ENCODE assay signal across 35 cellular contexts in the genomic region with DNA sequence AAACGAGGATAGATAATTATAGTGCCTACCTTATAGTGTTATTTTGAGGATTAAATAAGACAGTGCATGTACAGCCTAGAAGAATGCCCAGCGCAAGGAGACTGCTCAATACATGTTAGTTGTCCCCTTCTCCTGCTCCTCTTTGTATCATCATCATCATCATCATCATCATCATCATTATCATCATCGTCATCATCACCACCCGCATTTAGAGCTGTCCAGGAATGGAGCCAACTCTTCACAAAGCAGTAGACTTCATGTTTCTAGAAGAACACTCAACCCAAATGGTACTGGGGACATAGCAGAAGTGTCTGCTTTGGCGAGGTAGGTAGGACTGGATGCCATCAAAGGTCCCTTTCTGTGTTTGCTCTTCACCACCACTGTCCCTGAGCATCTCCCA.
"Had no signal": no experiment of that assay in that cellular context is flagged by ENCODE, and none has a peak within 500 bp of the region (broad histone marks: within the 10 kb centered on the region; RNA-seq: fewer than 3 reads in every experiment).

No MANE protein-coding gene starts in this region.

- H3K36me3 ChIP-seq: MG63 had no signal

- DNase-seq: Karpas-422, Kasumi-1, MG63, MM.1S, MV-4-11, NCI-H1048, NCI-H1092, NCI-H1092 treated with DMSO at 0.1 percent for 48 hours, NCI-H1105, NCI-H1105 treated with DMSO at 0.1 percent for 48 hours, NCI-H1417, NCI-H1417 treated with DMSO at 0.1 percent for 48 hours, NCI-H1436, NCI-H1436 treated with DMSO at 0.1 percent for 48 hours, NCI-H146, NCI-H1694, NCI-H1694 treated with DMSO at 0.1 percent for 48 hours, NCI-H187, NCI-H187 treated with DMSO at 0.1 percent for 48 hours, NCI-H1930, NCI-H2029, NCI-H2029 treated with DMSO at 0.1 percent for 48 hours, NCI-H2081, NCI-H2081 treated with DMSO at 0.1 percent for 48 hours, NCI-H2107, NCI-H2171, NCI-H2171 treated with DMSO at 0.1 percent for 48 hours, NCI-H2227 treated with DMSO at 0.1 percent for 48 hours, NCI-H226, NCI-H345, NCI-H446, NCI-H446 treated with DMSO at 0.1 percent for 48 hours, NCI-H510A, NCI-H510A treated with DMSO at 0.1 percent for 48 hours, NCI-H524 had no signal

- H3K9me3 ChIP-seq: MG63 had no signal

- H3K4me3 ChIP-seq: MG63 had no signal

- H3K27me3 ChIP-seq: MG63 had no signal
